ENCODE assay signal across 9 cellular contexts in genomic region chr7:131859162-131859821, GRCh38.
A peak's percentile ranks its signal among the peaks of the same experiment; 100 is the strongest.
DNase-seq lines count a peak whose midpoint lies in the region; ATAC-seq and TF ChIP-seq lines count a peak whose summit lies in the region.
"Had no signal": no experiment of that assay in that cellular context is flagged by ENCODE, and none has a peak within 500 bp of the region (broad histone marks: within the 10 kb centered on the region; RNA-seq: fewer than 3 reads in every experiment).

No MANE protein-coding gene starts in this region.

- CTCF ChIA-PET in PC-9 (lab: Charles Lee), result interaction anchor here (0.6 to 1.8 kb wide), 4 partner anchors 619 to 1141 kb away, joined by 3 to 8 read pairs (median 4); no protein-coding TSS in a partner anchor

- H3F3A ChIP-seq in PC-9 (ENCODE audit: insufficient read depth, low read depth), result no peaks in the 10 kb centered on the region

- no TSS peak for BruUV-seq in PC-9 (replicated peaks; lab: Mats Ljungman, UMichigan)

- H3K4me3 Mint-ChIP-seq in activated naive CD8-positive, alpha-beta T cell treated with anti-CD3 and anti-CD28 coated beads, Interleukin-2, amount 10 ng/mL, durations not matched to agents 7 days and 5 days, result no peak overlapping the region
- H3K4me3 Mint-ChIP-seq: activated B cell treated with CpG ODN at 0.5 μM for 24 hours had no signal

- H3K27me3 ChIP-seq in PC-9 (ENCODE audit: insufficient read depth, low read depth), result peaks cover 45% of the 10 kb centered on the region

- H3K27me3 Mint-ChIP-seq in activated naive CD8-positive, alpha-beta T cell treated with anti-CD3 and anti-CD28 coated beads, Interleukin-2, amount 10 ng/mL, durations not matched to agents 7 days and 5 days, result peaks cover 2% of the 10 kb centered on the region

- no peaks in the 10 kb centered on the region for H3K9me3 ChIP-seq in PC-9 (ENCODE audit: insufficient read depth, low read depth)

- DNase-seq in Caki2 (ENCODE audit: low read depth) (peak; percentile 51), HS-5 (ENCODE audit: low read depth) (peak; percentile 4), PC-9 (peak; percentile 34 to 64), left cardiac atrium (peak; percentile 62), pulmonary artery endothelial cell (ENCODE audit: low read depth, low spot score) (peak; percentile 36), T1000 (lab: John Stamatoyannopoulos, UW) (no peak)
- peak; percentile 52 for DNase-seq in activated naive CD8-positive, alpha-beta T cell treated with anti-CD3 and anti-CD28 coated beads, Interleukin-2, amount 10 ng/mL, durations not matched to agents 7 days and 5 days
- DNase-seq: activated B cell treated with CpG ODN at 0.5 μM for 24 hours had no signal

- no peaks in the 10 kb centered on the region for H3K79me2 ChIP-seq in PC-9 (ENCODE audit: low read depth)

- no peak overlapping the region for H3K4me3 ChIP-seq in PC-9

- intact Hi-C loops in PC-9 (cut with micrococcal nuclease; ENCODE audit: unreplicated experiment) (loop anchor here (1.0 to 10.0 kb wide), 4 partner anchors 164 to 721 kb away; no protein-coding TSS in a partner anchor), left cardiac atrium (cut with DNase I) (no loop called here)

- no peak overlapping the region for H3K27ac ChIP-seq in PC-9

- in situ Hi-C loops in Caki2 (cut with HindIII; ENCODE audit: low pct_unique_long_range_greater_than_20kb, low sequenced_read_pairs), result no loop called here

- POLR2A ChIA-PET in PC-9 (lab: Charles Lee; ENCODE audit: unreplicated experiment), result no interaction called here
- POLR2A ChIA-PET in activated naive CD8-positive, alpha-beta T cell treated with anti-CD3 and anti-CD28 coated beads, Interleukin-2, amount 10 ng/mL, durations not matched to agents 7 days and 5 days (lab: Charles Lee), result no interaction called here

- no peaks in the 10 kb centered on the region for H3K4me1 Mint-ChIP-seq in activated naive CD8-positive, alpha-beta T cell treated with anti-CD3 and anti-CD28 coated beads, Interleukin-2, amount 10 ng/mL, durations not matched to agents 7 days and 5 days
- H3K4me1 Mint-ChIP-seq: activated B cell treated with CpG ODN at 0.5 μM for 24 hours had no signal

- H3K36me3 ChIP-seq in PC-9 (ENCODE audit: low read depth), result no peaks in the 10 kb centered on the region

- H2AFZ ChIP-seq in PC-9, result no peak overlapping the region

- H3K27ac Mint-ChIP-seq in activated naive CD8-positive, alpha-beta T cell treated with anti-CD3 and anti-CD28 coated beads, Interleukin-2, amount 10 ng/mL, durations not matched to agents 7 days and 5 days, result no peak overlapping the region
- H3K27ac Mint-ChIP-seq: activated B cell treated with CpG ODN at 0.5 μM for 24 hours had no signal

- no peaks in the 10 kb centered on the region for H3K36me3 Mint-ChIP-seq in activated naive CD8-positive, alpha-beta T cell treated with anti-CD3 and anti-CD28 coated beads, Interleukin-2, amount 10 ng/mL, durations not matched to agents 7 days and 5 days

- H3K4me1 ChIP-seq in PC-9 (replicated peaks; ENCODE audit: insufficient read depth), result no peaks in the 10 kb centered on the region

- peak; percentile 91 for TF ChIP-seq CTCF in PC-9 (conservative IDR thresholded peaks at IDR 0.05)

- no peaks in the 10 kb centered on the region for H3K9me2 ChIP-seq in PC-9 (ENCODE audit: insufficient read depth)

- H3K4me2 ChIP-seq in PC-9, result no peak overlapping the region

- ATAC-seq in GM19372 (IDR thresholded peaks at IDR 0.05; ENCODE audit: low read depth, unreplicated experiment) (peak; percentile 82), left cardiac atrium (peak; percentile 67 to 93)
- ATAC-seq in activated naive CD8-positive, alpha-beta T cell treated with anti-CD3 and anti-CD28 coated beads, Interleukin-2, amount 10 ng/mL, durations not matched to agents 7 days and 5 days (ENCODE audit: low read depth), result peak; percentile 79

- H4K20me1 ChIP-seq in PC-9 (ENCODE audit: insufficient read depth), result no peaks in the 10 kb centered on the region

- peaks cover 3% of the 10 kb centered on the region for H3K9me3 Mint-ChIP-seq in activated naive CD8-positive, alpha-beta T cell treated with anti-CD3 and anti-CD28 coated beads, Interleukin-2, amount 10 ng/mL, durations not matched to agents 7 days and 5 days
